Comparison of ENCODE assay signal across 9 cellular contexts in genomic region chr3:90091557-90091956, GRCh38.
DNase-seq lines count a peak whose midpoint lies in the region; ATAC-seq and TF ChIP-seq lines count a peak whose summit lies in the region.
"Had no signal": no experiment of that assay in that cellular context is flagged by ENCODE, and none has a peak within 500 bp of the region (broad histone marks: within the 10 kb centered on the region; RNA-seq: fewer than 3 reads in every experiment).

No MANE protein-coding gene starts in this region.

- no peak overlapping the region for H3K27ac ChIP-seq in RWPE2 (ENCODE audit: poor library complexity, severe bottlenecking)

- H3K9me3 ChIP-seq in RWPE2 (ENCODE audit: severe bottlenecking) (no peaks in the 10 kb centered on the region), skeletal muscle satellite cell (replicated peaks; ENCODE audit: low read length) (no peaks in the 10 kb centered on the region)

- no peak overlapping the region for H3K4me3 Mint-ChIP-seq in activated T-helper 2 cell treated with anti-CD3 and anti-CD28 coated beads, Interferon-gamma antibody, Interleukin-2, Interleukin-4, amounts not matched to agents 10 μg/mL and 5 μg/mL and 100 μg/mL, durations not matched to agents 14 hours and 24 hours and 36 hours (ENCODE audit: low read depth)
- H3K4me3 Mint-ChIP-seq: B cell had no signal

- DNase-seq in NCI-H1436 (lab: John Stamatoyannopoulos, UW) (peak; percentile 11), NCI-H1436 treated with DMSO at 0.1 percent for 48 hours (lab: John Stamatoyannopoulos, UW) (no peak), HT1080 (ENCODE audit: low read depth) (peak; percentile 20), RWPE2 (ENCODE audit: low spot score) (no peak), globus pallidus (ENCODE audit: low spot score) (peak; percentile 50)
- DNase-seq in effector CD8-positive, alpha-beta T cell (lab: John Stamatoyannopoulos, UW) = no peak
- no peak for DNase-seq in activated T-helper 2 cell treated with anti-CD3 and anti-CD28 coated beads, Interferon-gamma antibody, Interleukin-2, Interleukin-4, amounts not matched to agents 10 μg/mL and 5 μg/mL and 100 μg/mL, durations not matched to agents 14 hours and 24 hours and 36 hours (ENCODE audit: low spot score)

- H3K9ac ChIP-seq in skeletal muscle satellite cell (ENCODE audit: low read depth, low read length) = no peak overlapping the region

- peak; percentile 79 for ATAC-seq in RWPE2 (ENCODE audit: low read depth)

- H3K4me2 ChIP-seq in skeletal muscle satellite cell (ENCODE audit: low read length) = peak overlapping the region; percentile 55

- H3K27me3 ChIP-seq in RWPE2 (ENCODE audit: insufficient read depth, poor library complexity, severe bottlenecking) (no peaks in the 10 kb centered on the region), skeletal muscle satellite cell (ENCODE audit: control insufficient read depth, insufficient read depth, low read length) (no peaks in the 10 kb centered on the region)

- H3K4me3 ChIP-seq in RWPE2 (ENCODE audit: severe bottlenecking) (no peak overlapping the region), skeletal muscle satellite cell (ENCODE audit: low read length) (no peak overlapping the region)

- H3K36me3 ChIP-seq in RWPE2 (ENCODE audit: low read depth) = no peaks in the 10 kb centered on the region
- H3K36me3 ChIP-seq in skeletal muscle satellite cell (ENCODE audit: insufficient read depth, low read length) = no peaks in the 10 kb centered on the region

- no peaks in the 10 kb centered on the region for H3K4me1 Mint-ChIP-seq in activated T-helper 2 cell treated with anti-CD3 and anti-CD28 coated beads, Interferon-gamma antibody, Interleukin-2, Interleukin-4, amounts not matched to agents 10 μg/mL and 5 μg/mL and 100 μg/mL, durations not matched to agents 14 hours and 24 hours and 36 hours (ENCODE audit: low read depth)
- H3K4me1 Mint-ChIP-seq: B cell had no signal

- H3K27me3 Mint-ChIP-seq in activated T-helper 2 cell treated with anti-CD3 and anti-CD28 coated beads, Interferon-gamma antibody, Interleukin-2, Interleukin-4, amounts not matched to agents 10 μg/mL and 5 μg/mL and 100 μg/mL, durations not matched to agents 14 hours and 24 hours and 36 hours (ENCODE audit: low read depth) = no peaks in the 10 kb centered on the region
- H3K27me3 Mint-ChIP-seq: B cell had no signal

- TF ChIP-seq CTCF in RWPE2 (IDR thresholded peaks at IDR 0.05; ENCODE audit: poor library complexity, severe bottlenecking) = peak; percentile 69

- no peaks in the 10 kb centered on the region for H3K4me1 ChIP-seq in RWPE2 (ENCODE audit: insufficient read depth, poor library complexity, severe bottlenecking)
- peaks cover 8% of the 10 kb centered on the region for H3K4me1 ChIP-seq in skeletal muscle satellite cell (ENCODE audit: control insufficient read depth, insufficient read depth, low read length)

- no peaks in the 10 kb centered on the region for H3K9me3 Mint-ChIP-seq in activated T-helper 2 cell treated with anti-CD3 and anti-CD28 coated beads, Interferon-gamma antibody, Interleukin-2, Interleukin-4, amounts not matched to agents 10 μg/mL and 5 μg/mL and 100 μg/mL, durations not matched to agents 14 hours and 24 hours and 36 hours

- no peaks in the 10 kb centered on the region for H3K36me3 Mint-ChIP-seq in activated T-helper 2 cell treated with anti-CD3 and anti-CD28 coated beads, Interferon-gamma antibody, Interleukin-2, Interleukin-4, amounts not matched to agents 10 μg/mL and 5 μg/mL and 100 μg/mL, durations not matched to agents 14 hours and 24 hours and 36 hours (ENCODE audit: low read depth)

- no peak overlapping the region for H3K27ac Mint-ChIP-seq in activated T-helper 2 cell treated with anti-CD3 and anti-CD28 coated beads, Interferon-gamma antibody, Interleukin-2, Interleukin-4, amounts not matched to agents 10 μg/mL and 5 μg/mL and 100 μg/mL, durations not matched to agents 14 hours and 24 hours and 36 hours
- H3K27ac Mint-ChIP-seq: B cell had no signal

- intact Hi-C loops in activated T-helper 2 cell treated with anti-CD3 and anti-CD28 coated beads, Interferon-gamma antibody, Interleukin-2, Interleukin-4, amounts not matched to agents 10 μg/mL and 5 μg/mL and 100 μg/mL, durations not matched to agents 14 hours and 24 hours and 36 hours (cut with micrococcal nuclease) = no loop called here

Comparison
In these comparisons a context has a peak if more than half of its experiments do, and no peak if none do; other contexts are left out.
1. DNase-seq: peak in NCI-H1436 (single experiment), HT1080 (single experiment) and globus pallidus (single experiment); none in NCI-H1436 treated with DMSO at 0.1 percent for 48 hours (single experiment), RWPE2 (single experiment), effector CD8-positive, alpha-beta T cell (single experiment) and activated T-helper 2 cell treated with anti-CD3 and anti-CD28 coated beads, Interferon-gamma antibody, Interleukin-2, Interleukin-4, amounts not matched to agents 10 μg/mL and 5 μg/mL and 100 μg/mL, durations not matched to agents 14 hours and 24 hours and 36 hours (single experiment).